Comparison of ENCODE assay signal across 26 cellular contexts in genomic region chr7:121123028-121123427, GRCh38.
"Had no signal": no experiment of that assay in that cellular context is flagged by ENCODE, and none has a peak within 500 bp of the region (broad histone marks: within the 10 kb centered on the region; RNA-seq: fewer than 3 reads in every experiment).

No MANE protein-coding gene starts in this region.

- H3K9me3 ChIP-seq: ascending aorta, esophagus muscularis mucosa, heart right ventricle had no signal

- H3K27me3 ChIP-seq: ascending aorta, brain microvascular endothelial cell, esophagus muscularis mucosa, heart right ventricle had no signal

- H3K4me3 ChIP-seq: ascending aorta, esophagus muscularis mucosa, heart right ventricle had no signal

- H3K27ac ChIP-seq: ascending aorta, brain microvascular endothelial cell, esophagus muscularis mucosa, heart right ventricle had no signal

- DNase-seq: activated CD4-positive, alpha-beta memory T cell treated with anti-CD3 and anti-CD28 coated beads for 36 hours; activated CD4-positive, alpha-beta T cell treated with anti-CD3 and anti-CD28 coated beads for 36 hours; activated CD4-positive, alpha-beta T cell treated with anti-CD3 and anti-CD28 coated beads, Interleukin-2, amount 10 ng/mL, durations not matched to agents 24 days and 14 days; activated CD4-positive, CD25-positive, alpha-beta regulatory T cell; activated CD4-positive, CD25-positive, alpha-beta regulatory T cell treated with anti-CD3 and anti-CD28 coated beads, Interleukin-2, amount 50 U/mL, for 72 hours; activated CD8-positive, alpha-beta memory T cell treated with anti-CD3 and anti-CD28 coated beads, Interleukin-2, amount 10 ng/mL, durations not matched to agents 7 days and 5 days; activated CD8-positive, alpha-beta memory T cell treated with anti-CD3 and anti-CD28 coated beads, Interleukin-2, amount 50 U/mL, for 4 hours; activated CD8-positive, alpha-beta T cell treated with anti-CD3 and anti-CD28 coated beads, Interleukin-2, amount 10 ng/mL, durations not matched to agents 7 days and 5 days; activated effector memory CD4-positive, alpha-beta T cell treated with anti-CD3 and anti-CD28 coated beads, Interleukin-2, amount 50 U/mL, for 16 hours; activated naive CD4-positive, alpha-beta T cell; activated naive CD4-positive, alpha-beta T cell treated with anti-CD3 and anti-CD28 coated beads, Interleukin-2, amount 10 ng/mL, durations not matched to agents 7 days and 5 days; activated naive CD8-positive, alpha-beta T cell treated with anti-CD3 and anti-CD28 coated beads, Interleukin-2, amount 10 ng/mL, durations not matched to agents 7 days and 5 days; activated T-cell treated with anti-CD3 and anti-CD28 coated beads, Interleukin-2, amount 50 U/mL, for 1 hour; activated T-cell treated with anti-CD3 and anti-CD28 coated beads, Interleukin-2, amount 50 U/mL, for 48 hours; brain microvascular endothelial cell; cortex of kidney; dermis blood vessel endothelial cell; effector CD4-positive, alpha-beta T cell; effector memory CD8-positive, alpha-beta T cell; erythroblast; heart right ventricle; hippocampal formation; T-helper 2 cell had no signal

- H3K4me1 ChIP-seq: esophagus muscularis mucosa, heart right ventricle had no signal

- ATAC-seq: activated CD4-positive, alpha-beta T cell treated with anti-CD3 and anti-CD28 coated beads for 36 hours; activated CD8-positive, alpha-beta memory T cell treated with anti-CD3 and anti-CD28 coated beads, Interleukin-2, amount 10 ng/mL, durations not matched to agents 7 days and 5 days; activated CD8-positive, alpha-beta T cell treated with anti-CD3 and anti-CD28 coated beads, Interleukin-2, amount 10 ng/mL, durations not matched to agents 7 days and 5 days; activated naive CD4-positive, alpha-beta T cell treated with anti-CD3 and anti-CD28 coated beads, Interleukin-2, amount 50 U/mL, for 72 hours; effector memory CD8-positive, alpha-beta T cell; heart right ventricle had no signal

- H3K36me3 ChIP-seq: brain microvascular endothelial cell had no signal
